Comparison of ENCODE assay signal across 16 cellular contexts in the genomic region with DNA sequence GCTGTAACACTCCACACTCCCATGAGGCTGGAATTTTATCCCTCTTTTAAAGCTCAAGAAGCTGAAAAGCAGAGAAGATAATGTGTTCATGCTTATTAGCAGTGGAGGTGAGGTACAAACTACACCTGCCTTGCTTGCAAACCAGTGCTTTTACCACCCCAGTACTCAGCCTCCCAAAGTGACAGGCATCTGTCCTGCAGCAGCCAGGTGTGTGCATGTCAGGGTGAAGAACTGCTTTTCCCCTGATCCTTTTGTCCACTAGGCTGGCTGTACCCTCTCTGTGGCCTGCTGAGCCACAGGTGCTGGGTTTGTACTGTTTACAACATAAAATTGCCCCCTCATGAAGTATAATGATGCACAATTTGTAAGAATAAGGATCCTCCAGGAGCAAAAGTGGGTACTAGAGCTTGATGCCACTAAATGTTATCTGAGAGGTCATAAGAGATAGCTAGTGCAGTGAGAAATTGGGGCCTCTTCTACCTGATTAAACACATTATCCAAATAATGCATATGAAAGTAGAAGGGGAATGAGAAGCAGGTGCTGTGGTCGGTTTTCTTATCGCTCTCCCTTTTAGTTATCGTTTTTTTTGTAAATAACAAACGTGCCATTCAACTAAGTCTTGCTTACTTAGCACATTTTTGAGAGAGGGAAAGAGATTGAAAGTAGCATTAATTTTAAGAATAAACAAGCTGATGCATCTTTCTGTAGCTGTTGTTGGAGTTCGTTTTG. TPM values are rescaled to one million over a fixed set of nuclear protein-coding genes. Genes with fewer than 3 reads are reported as not detected.
A peak's percentile ranks its signal among the peaks of the same experiment; 100 is the strongest.
DNase-seq lines count a peak whose midpoint lies in the region; ATAC-seq and TF ChIP-seq lines count a peak whose summit lies in the region.
"Had no signal": no experiment of that assay in that cellular context is flagged by ENCODE, and none has a peak within 500 bp of the region (broad histone marks: within the 10 kb centered on the region; RNA-seq: fewer than 3 reads in every experiment).

No MANE protein-coding gene starts in this region.

- RAD21 ChIA-PET in HCT116 (lab: Charles Lee; ENCODE audit: low non-redundant PET in 1 of 2, low total read pairs in 2 of 2, uncharacterized antibody in 2 of 2, unreplicated experiment in 2 of 2) = no interaction called here

- H3K79me2 ChIP-seq in HCT116 (ENCODE audit: insufficient read depth, low read length) (no peaks in the 10 kb centered on the region), OCI-LY3 (ENCODE audit: low read length) (no peaks in the 10 kb centered on the region), parathyroid adenoma (no peaks in the 10 kb centered on the region)

- no peaks in the 10 kb centered on the region for H3K9me3 ChIP-seq in HCT116 (ENCODE audit: control insufficient read depth in 1 of 2, insufficient read depth in 1 of 2, low read depth in 1 of 2, low read length in 2 of 2)
- H3K9me3 ChIP-seq in OCI-LY3 (ENCODE audit: insufficient read depth, low read length) = no peaks in the 10 kb centered on the region
- no peaks in the 10 kb centered on the region for H3K9me3 ChIP-seq in parathyroid adenoma (ENCODE audit: control insufficient read depth, low read length)
- H3K9me3 ChIP-seq: thyroid gland had no signal

- ATAC-seq in HCT116 = peak; percentile 46; the same call in 1 of the 2 replicates
- ATAC-seq in GM21390 (IDR thresholded peaks at IDR 0.05; ENCODE audit: unreplicated experiment) = no peak
- no peak for ATAC-seq in GM18909 (IDR thresholded peaks at IDR 0.05; ENCODE audit: poor library complexity, unreplicated experiment)

- TF ChIP-seq POLR2A in HCT116 (IDR thresholded peaks at IDR 0.05; ENCODE audit: borderline replicate concordance, extremely low read depth, insufficient read depth, insufficient read length) = no peak

- no peak overlapping the region for H3K9ac ChIP-seq in HCT116 (ENCODE audit: low read length)
- H3K9ac ChIP-seq in OCI-LY3 (ENCODE audit: low read length) = 0 out of 2 replicates have a peak overlapping the region, but pooled peaks have one; percentile 7
- H3K9ac ChIP-seq in parathyroid adenoma = no peak overlapping the region
- H3K9ac ChIP-seq: BLaER1 treated with 17β-estradiol and CSF1 and Interleukin-3, amounts not matched to agents 10 nM and 100 nM had no signal

- BruUV-seq in HCT116 (replicated peaks; lab: Mats Ljungman, UMichigan) = no TSS peak

- no peaks in the 10 kb centered on the region for H3K4me1 ChIP-seq in HCT116 (ENCODE audit: control insufficient read depth in 1 of 2, insufficient read depth in 2 of 2, low read length in 2 of 2)
- peaks cover 9% of the 10 kb centered on the region for H3K4me1 ChIP-seq in OCI-LY3 (ENCODE audit: low read length)
- H3K4me1 ChIP-seq in parathyroid adenoma = peaks cover 2% of the 10 kb centered on the region
- H3K4me1 ChIP-seq: BLaER1 treated with 17β-estradiol and CSF1 and Interleukin-3, amounts not matched to agents 10 nM and 100 nM had no signal

- H3K27ac ChIP-seq in HCT116 (ENCODE audit: low read depth, low read length) (no peak overlapping the region), OCI-LY3 (ENCODE audit: low read length) (no peak overlapping the region), parathyroid adenoma (no peak overlapping the region)
- H3K27ac ChIP-seq: BLaER1 treated with 17β-estradiol and CSF1 and Interleukin-3, amounts not matched to agents 10 nM and 100 nM; PC-9; thyroid gland had no signal

- H3K4me2 ChIP-seq in HCT116 (ENCODE audit: low read length) (no peak overlapping the region), OCI-LY3 (ENCODE audit: low read length) (peak overlapping the region; percentile 73), parathyroid adenoma (ENCODE audit: low read length) (peak overlapping the region; percentile 63)
- H3K4me2 ChIP-seq: BLaER1 treated with 17β-estradiol and CSF1 and Interleukin-3, amounts not matched to agents 10 nM and 100 nM; PC-9 had no signal

- H3K36me3 ChIP-seq in HCT116 (ENCODE audit: control insufficient read depth in 1 of 2, insufficient read depth in 2 of 2, low read length in 2 of 2) = no peaks in the 10 kb centered on the region
- no peaks in the 10 kb centered on the region for H3K36me3 ChIP-seq in OCI-LY3 (replicated peaks; ENCODE audit: low read depth, low read length)
- H3K36me3 ChIP-seq in parathyroid adenoma (ENCODE audit: control insufficient read depth, insufficient read depth, low read length) = no peaks in the 10 kb centered on the region
- H3K36me3 ChIP-seq: BLaER1 treated with 17β-estradiol and CSF1 and Interleukin-3, amounts not matched to agents 10 nM and 100 nM; thyroid gland had no signal

- POLR2A ChIA-PET in HCT116 (lab: Charles Lee) = no interaction called here

- no peak for TF ChIP-seq RAD21 in HCT116 (IDR thresholded peaks at IDR 0.05; ENCODE audit: low read depth)

- H4K20me1 ChIP-seq in HCT116 (ENCODE audit: insufficient read depth) (no peaks in the 10 kb centered on the region), OCI-LY3 (ENCODE audit: insufficient read depth, low read length) (no peaks in the 10 kb centered on the region)
- H4K20me1 ChIP-seq: BLaER1 treated with 17β-estradiol and CSF1 and Interleukin-3, amounts not matched to agents 10 nM and 100 nM had no signal

- no peak for TF ChIP-seq CTCF in HCT116 (IDR thresholded peaks at IDR 0.05 in 2 of 3, conservative IDR thresholded peaks at IDR 0.05 in 1 of 3; ENCODE audit: borderline replicate concordance in 1 of 3, insufficient read depth in 1 of 3, low read depth in 2 of 3, low read length in 2 of 3)
- no peak for TF ChIP-seq CTCF in OCI-LY3 (IDR thresholded peaks at IDR 0.05; ENCODE audit: low read depth, low read length)
- no peak for TF ChIP-seq CTCF in parathyroid adenoma (IDR thresholded peaks at IDR 0.05)

- CTCF ChIA-PET in HCT116 (lab: Charles Lee) = interaction anchor here (1.1 to 2.2 kb wide), 3 partner anchors 9 to 277 kb away, joined by 4 to 7 read pairs (median 4); no protein-coding TSS in a partner anchor

- DNase-seq in HCT116 (ENCODE audit: low read depth, low spot score) = no peak
- peak; percentile 57 to 62 for DNase-seq in NCI-H1930 (lab: John Stamatoyannopoulos, UW)
- no peak for DNase-seq in NCI-H82 (lab: John Stamatoyannopoulos, UW)
- DNase-seq: islet precursor cell, midbrain, NCI-H1048, PC-9, posterior cingulate gyrus had no signal

- H2AFZ ChIP-seq in HCT116 (ENCODE audit: low read depth, low read length, poor library complexity, severe bottlenecking) (peak overlapping the region; percentile 80), OCI-LY3 (ENCODE audit: low read depth, low read length) (peak overlapping the region; percentile 87), parathyroid adenoma (peak overlapping the region; percentile 45)
- H2AFZ ChIP-seq: PC-9 had no signal

- H3K27me3 ChIP-seq in HCT116 (ENCODE audit: insufficient read depth, low read length) (no peaks in the 10 kb centered on the region), OCI-LY3 (ENCODE audit: low read depth, low read length) (no peaks in the 10 kb centered on the region), parathyroid adenoma (ENCODE audit: control insufficient read depth, insufficient read depth, low read length) (no peaks in the 10 kb centered on the region)
- H3K27me3 ChIP-seq: BLaER1 treated with 17β-estradiol and CSF1 and Interleukin-3, amounts not matched to agents 10 nM and 100 nM; thyroid gland had no signal

- no peaks in the 10 kb centered on the region for H3K9me2 ChIP-seq in HCT116 (ENCODE audit: insufficient read depth)

- H3K4me3 ChIP-seq in HCT116 (replicated peaks in 1 of 2; ENCODE audit: low read depth in 1 of 2, low read length in 2 of 2) (no peak overlapping the region), OCI-LY3 (ENCODE audit: low read length) (peak overlapping the region; percentile 69), parathyroid adenoma (ENCODE audit: low read depth, low read length) (peak overlapping the region; percentile 35)
- H3K4me3 ChIP-seq: BLaER1 treated with 17β-estradiol and CSF1 and Interleukin-3, amounts not matched to agents 10 nM and 100 nM; PC-9; thyroid gland had no signal

- intact Hi-C loops in HCT116 (cut with micrococcal nuclease) = no loop called here

TF ChIP-seq in HCT116, 20 proteins besides CTCF, POLR2A, EP300 and RAD21:
- TF ChIP-seq ZNF274 (IDR thresholded peaks at IDR 0.05; ENCODE audit: low read depth, low read length) (no peak), ZFX (IDR thresholded peaks at IDR 0.05) (no peak), CEBPB (IDR thresholded peaks at IDR 0.05; ENCODE audit: low read depth) (no peak), EGR1 (IDR thresholded peaks at IDR 0.05; ENCODE audit: low read depth) (no peak), YY1 (IDR thresholded peaks at IDR 0.05; ENCODE audit: extremely low read depth, insufficient replicate concordance, low read depth, low read length) (no peak), POLR2AphosphoS5 (IDR thresholded peaks at IDR 0.05; ENCODE audit: low read depth, low read length) (no peak), SP1 (IDR thresholded peaks at IDR 0.05; ENCODE audit: low read depth) (no peak), ELF1 (IDR thresholded peaks at IDR 0.05; ENCODE audit: borderline replicate concordance, low read depth) (no peak), EZH2 (IDR thresholded peaks at IDR 0.05) (no peak), JUND (IDR thresholded peaks at IDR 0.05) (no peak)
- TF ChIP-seq, protein P1, sequence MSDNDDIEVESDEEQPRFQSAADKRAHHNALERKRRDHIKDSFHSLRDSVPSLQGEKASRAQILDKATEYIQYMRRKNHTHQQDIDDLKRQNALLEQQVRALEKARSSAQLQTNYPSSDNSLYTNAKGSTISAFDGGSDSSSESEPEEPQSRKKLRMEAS (IDR thresholded peaks at IDR 0.05) = no peak
- TF ChIP-seq, protein P2, sequence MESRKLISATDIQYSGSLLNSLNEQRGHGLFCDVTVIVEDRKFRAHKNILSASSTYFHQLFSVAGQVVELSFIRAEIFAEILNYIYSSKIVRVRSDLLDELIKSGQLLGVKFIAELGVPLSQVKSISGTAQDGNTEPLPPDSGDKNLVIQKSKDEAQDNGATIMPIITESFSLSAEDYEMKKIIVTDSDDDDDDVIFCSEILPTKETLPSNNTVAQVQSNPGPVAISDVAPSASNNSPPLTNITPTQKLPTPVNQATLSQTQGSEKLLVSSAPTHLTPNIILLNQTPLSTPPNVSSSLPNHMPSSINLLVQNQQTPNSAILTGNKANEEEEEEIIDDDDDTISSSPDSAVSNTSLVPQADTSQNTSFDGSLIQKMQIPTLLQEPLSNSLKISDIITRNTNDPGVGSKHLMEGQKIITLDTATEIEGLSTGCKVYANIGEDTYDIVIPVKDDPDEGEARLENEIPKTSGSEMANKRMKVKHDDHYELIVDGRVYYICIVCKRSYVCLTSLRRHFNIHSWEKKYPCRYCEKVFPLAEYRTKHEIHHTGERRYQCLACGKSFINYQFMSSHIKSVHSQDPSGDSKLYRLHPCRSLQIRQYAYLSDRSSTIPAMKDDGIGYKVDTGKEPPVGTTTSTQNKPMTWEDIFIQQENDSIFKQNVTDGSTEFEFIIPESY (IDR thresholded peaks at IDR 0.05; ENCODE audit: extremely low read depth, insufficient replicate concordance, low read length) = no peak
- TF ChIP-seq, protein P3, sequence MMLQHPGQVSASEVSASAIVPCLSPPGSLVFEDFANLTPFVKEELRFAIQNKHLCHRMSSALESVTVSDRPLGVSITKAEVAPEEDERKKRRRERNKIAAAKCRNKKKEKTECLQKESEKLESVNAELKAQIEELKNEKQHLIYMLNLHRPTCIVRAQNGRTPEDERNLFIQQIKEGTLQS (IDR thresholded peaks at IDR 0.05) = no peak

RNA-seq across cellular contexts. Expression of a gene that starts 39.2 kb away (rescaled TPM):
- total RNA-seq in HCT116 (2021; ENCODE audit: unreplicated experiment) = not detected
- not detected in 2 replicates for polyA plus RNA-seq in HCT116 (2012)
- total RNA-seq: activated naive CD4-positive, alpha-beta T cell treated with anti-CD3 and anti-CD28 coated beads for 36 hours; bronchial epithelial cell; PC-9; thyroid gland had no signal

Comparison
In these comparisons a context has a peak if more than half of its experiments do, and no peak if none do; other contexts are left out.
1. DNase-seq: peak in NCI-H1930 (2 of 2); none in HCT116 (single experiment) and NCI-H82 (single experiment).
2. H3K4me3 ChIP-seq: peak in OCI-LY3 (single experiment) and parathyroid adenoma (single experiment); none in HCT116 (0 of 2).
3. Peak in every context shown above with its lines, with median percentiles within 50 percentile points of each other: H2AFZ ChIP-seq.